10 cellular contexts compared by ENCODE assay signal in the genomic region with DNA sequence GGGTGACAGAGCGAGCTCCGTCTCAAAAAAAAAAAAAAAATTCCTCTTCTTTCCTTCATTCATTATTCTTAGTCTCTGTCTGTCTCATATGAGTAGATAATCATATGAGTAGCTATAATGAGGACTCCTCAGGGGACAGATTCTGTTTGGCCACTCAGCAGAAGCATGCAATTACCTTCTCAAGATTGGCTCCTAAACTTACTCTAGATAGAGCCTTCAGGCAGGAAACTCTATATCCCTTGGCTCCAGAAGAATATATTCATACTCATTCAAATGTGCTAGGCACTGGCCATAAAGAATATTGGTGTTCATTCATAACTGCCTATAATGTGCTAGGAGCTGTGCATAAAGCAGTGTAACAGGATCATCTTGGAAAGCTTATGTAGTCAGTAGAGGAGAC. TPM values are rescaled to one million over a fixed set of nuclear protein-coding genes. Genes with fewer than 3 reads are reported as not detected.
DNase-seq lines count a peak whose midpoint lies in the region; ATAC-seq and TF ChIP-seq lines count a peak whose summit lies in the region.
"Had no signal": no experiment of that assay in that cellular context is flagged by ENCODE, and none has a peak within 500 bp of the region (broad histone marks: within the 10 kb centered on the region; RNA-seq: fewer than 3 reads in every experiment).

No MANE protein-coding gene starts in this region.

- H2BK20ac ChIP-seq in H9 (ENCODE audit: low read depth, low read length, poor library complexity, severe bottlenecking), result no peak overlapping the region

- H3K9ac ChIP-seq in H9 (ENCODE audit: extremely low read depth, insufficient read length, low read length) (no peak overlapping the region), mesenchymal stem cell (ENCODE audit: low read length) (peak overlapping the region; percentile 93)

- H2BK12ac ChIP-seq in H9 (ENCODE audit: insufficient read length, low read depth, low read length) (no peak overlapping the region), mesenchymal stem cell (ENCODE audit: low read length in 2 of 2) (no peak overlapping the region)

- no peak overlapping the region for H4K5ac ChIP-seq in H9 (ENCODE audit: insufficient read length, low read depth, low read length)

- H3K14ac ChIP-seq in H9 (ENCODE audit: insufficient read depth, low read length) (no peak overlapping the region), mesenchymal stem cell (ENCODE audit: low read length in 2 of 2) (no peak overlapping the region)

- H3K23ac ChIP-seq in H9 (ENCODE audit: insufficient read length, low read depth, low read length) (no peak overlapping the region), mesenchymal stem cell (ENCODE audit: low read length in 2 of 2) (no peak overlapping the region)

- H3K56ac ChIP-seq in H9 (ENCODE audit: insufficient read length, low read depth, low read length), result no peak overlapping the region

- no peak overlapping the region for H2BK120ac ChIP-seq in H9 (ENCODE audit: low read depth, low read length, poor library complexity, severe bottlenecking)
- no peak overlapping the region for H2BK120ac ChIP-seq in mesenchymal stem cell (ENCODE audit: low read depth, low read length)

- H3K36me3 Mint-ChIP-seq in CD4-positive, alpha-beta T cell (ENCODE audit: low read depth), result peaks cover 68% of the 10 kb centered on the region
- H3K36me3 Mint-ChIP-seq in H9 (ENCODE audit: insufficient read depth in 1 of 3, low read depth in 3 of 3) (peaks cover 42 to 60% (median 59%) of the 10 kb centered on the region in 3 experiments), activated B cell treated with CpG ODN at 0.5 μM for 24 hours (ENCODE audit: low read depth) (peaks cover 62% of the 10 kb centered on the region)

- H2BK15ac ChIP-seq in H9 (ENCODE audit: low read depth, low read length), result no peak overlapping the region
- H2BK15ac ChIP-seq in mesenchymal stem cell (ENCODE audit: low read depth, poor library complexity, severe bottlenecking), result no peak overlapping the region

- H4K8ac ChIP-seq in H9 (replicated peaks; ENCODE audit: insufficient read length, low read depth, low read length), result no peak overlapping the region
- H4K8ac ChIP-seq in mesenchymal stem cell (ENCODE audit: low read length), result no peak overlapping the region

- H2AK5ac ChIP-seq in H9 (ENCODE audit: insufficient read length, low read length), result no peak overlapping the region
- H2AK5ac ChIP-seq in mesenchymal stem cell (ENCODE audit: low read length, severe bottlenecking), result no peak overlapping the region

- H3K79me1 ChIP-seq in H9 (ENCODE audit: insufficient read depth, low read depth, low read length, poor library complexity, severe bottlenecking), result peaks cover 3% of the 10 kb centered on the region
- peaks cover 13% of the 10 kb centered on the region for H3K79me1 ChIP-seq in mesenchymal stem cell (replicated peaks; ENCODE audit: low read length, poor library complexity, severe bottlenecking)

- WGBS in H9 (ENCODE audit: extremely low coverage, insufficient read length, low lambda C conversion rate), result no CpG with 5 or more reads among the region's 2 CpGs
- no CpG with 5 or more reads among the region's 2 CpGs for WGBS in mesenchymal stem cell

- H3K4me1 Mint-ChIP-seq in CD4-positive, alpha-beta T cell (ENCODE audit: low read depth), result peaks cover 40% of the 10 kb centered on the region
- peaks cover 31 to 32% of the 10 kb centered on the region in 2 experiments for H3K4me1 Mint-ChIP-seq in H9
- peaks cover 18% of the 10 kb centered on the region for H3K4me1 Mint-ChIP-seq in activated B cell treated with CpG ODN at 0.5 μM for 24 hours

- peaks cover 3% of the 10 kb centered on the region; the same call in 1 of the 2 replicates for H3K79me2 ChIP-seq in H9 (ENCODE audit: insufficient read depth, low read length)

- no peaks in the 10 kb centered on the region for H3K9me3 Mint-ChIP-seq in CD4-positive, alpha-beta T cell
- H3K9me3 Mint-ChIP-seq in H9 (no peaks in the 10 kb centered on the region; a peak in 1 of 5 replicates), activated B cell treated with CpG ODN at 0.5 μM for 24 hours (no peaks in the 10 kb centered on the region)
- H3K9me3 Mint-ChIP-seq: dendritic cell treated with granulocyte-macrophage colony-stimulating factor and Interleukin-4, amounts not matched to agents 40 ng/mL and 50 ng/mL, for 4 days had no signal

- CTCF ChIA-PET in CD4-positive, alpha-beta T cell (lab: Charles Lee), result interaction anchor here (0.5 to 0.7 kb wide), 2 partner anchors 221 to 1392 kb away, joined by 3 read pairs; no protein-coding TSS in a partner anchor
- CTCF ChIA-PET in activated B cell treated with CpG ODN at 0.5 μM for 24 hours (lab: Charles Lee), result no interaction called here

- no peaks in the 10 kb centered on the region for H3K27me3 Mint-ChIP-seq in CD4-positive, alpha-beta T cell
- H3K27me3 Mint-ChIP-seq in H9 (ENCODE audit: low read depth) (no peaks in the 10 kb centered on the region), activated B cell treated with CpG ODN at 0.5 μM for 24 hours (no peaks in the 10 kb centered on the region)
- H3K27me3 Mint-ChIP-seq: dendritic cell treated with granulocyte-macrophage colony-stimulating factor and Interleukin-4, amounts not matched to agents 40 ng/mL and 50 ng/mL, for 4 days had no signal

- peak overlapping the region; percentile 97 for H3K27ac Mint-ChIP-seq in CD4-positive, alpha-beta T cell
- H3K27ac Mint-ChIP-seq in H9 (peak overlapping the region in 2 of 3 experiments; percentile 71 to 92; a peak in 4 of 7 replicates), activated B cell treated with CpG ODN at 0.5 μM for 24 hours (peak overlapping the region; percentile 8)

- H3K27me3 ChIP-seq in CD4-positive, alpha-beta T cell (ENCODE audit: control insufficient read depth, insufficient read depth, low read length), result no peaks in the 10 kb centered on the region
- no peaks in the 10 kb centered on the region; the same call in 1 of the 2 replicates for H3K27me3 ChIP-seq in H9 (ENCODE audit: insufficient read depth, low read length)
- no peaks in the 10 kb centered on the region for H3K27me3 ChIP-seq in mesenchymal stem cell (ENCODE audit: control insufficient read depth in 1 of 2, insufficient read depth in 1 of 2, low read length in 2 of 2)

- POLR2A ChIA-PET in CD4-positive, alpha-beta T cell (lab: Charles Lee), result interaction anchor here (1.5 to 7.8 kb wide), 4 partner anchors 8 to 67 kb away, joined by 5 to 148 read pairs (median 62); a partner anchor contains a TSS
- POLR2A ChIA-PET in activated B cell treated with CpG ODN at 0.5 μM for 24 hours (lab: Charles Lee), result interaction anchor here (0.7 to 6.2 kb wide), 2 partner anchors 30 to 1724 kb away, joined by 3 to 78 read pairs; a partner anchor contains a TSS

- no peak overlapping the region for H3K27ac ChIP-seq in CD4-positive, alpha-beta T cell (ENCODE audit: low read depth, low read length)
- H3K27ac ChIP-seq in H9 (ENCODE audit: insufficient read length, low read depth, low read length), result peak overlapping the region; percentile 29
- peak overlapping the region; percentile 91 for H3K27ac ChIP-seq in mesenchymal stem cell (ENCODE audit: low read length, poor library complexity, severe bottlenecking)

- H3K4me1 ChIP-seq in H9 (ENCODE audit: insufficient read depth, low read length) (peaks cover 2% of the 10 kb centered on the region; the same call in 1 of the 2 replicates), mesenchymal stem cell (ENCODE audit: control insufficient read depth, insufficient read depth, low read depth, low read length) (peaks cover 21% of the 10 kb centered on the region)

- ATAC-seq in CD4-positive, alpha-beta T cell (ENCODE audit: poor library complexity), result no peak
- ATAC-seq in activated B cell treated with CpG ODN at 0.5 μM for 24 hours (ENCODE audit: low read depth) (no peak), HG02885 (IDR thresholded peaks at IDR 0.05; ENCODE audit: poor library complexity, unreplicated experiment) (no peak), GM18909 (IDR thresholded peaks at IDR 0.05; ENCODE audit: poor library complexity, unreplicated experiment) (no peak)

- H4K91ac ChIP-seq in H9 (ENCODE audit: insufficient read length, low read depth, low read length), result no peak overlapping the region
- H4K91ac ChIP-seq in mesenchymal stem cell (ENCODE audit: low read length), result no peak overlapping the region

- TF ChIP-seq CTCF in CD4-positive, alpha-beta T cell (IDR thresholded peaks at IDR 0.05), result no peak
- TF ChIP-seq CTCF in H9 (conservative IDR thresholded peaks at IDR 0.05) (no peak), activated B cell treated with CpG ODN at 0.5 μM for 24 hours (IDR thresholded peaks at IDR 0.05) (no peak)

- H2AFZ ChIP-seq in H9 (ENCODE audit: low read length) (no peak overlapping the region), mesenchymal stem cell (ENCODE audit: low read depth, low read length) (no peak overlapping the region)

- peaks cover 15% of the 10 kb centered on the region for H3K23me2 ChIP-seq in H9 (ENCODE audit: insufficient read length, low read depth, low read length, poor library complexity, severe bottlenecking)

- H3K4me3 ChIP-seq in mesenchymal stem cell (ENCODE audit: insufficient read depth in 1 of 2, low read depth in 1 of 2, low read length in 2 of 2), result no peak overlapping the region

- H3K18ac ChIP-seq in H9 (ENCODE audit: insufficient read length, low read depth, low read length) (no peak overlapping the region), mesenchymal stem cell (ENCODE audit: low read depth in 1 of 2, low read length in 2 of 2) (no peak overlapping the region)

- H3K9me3 ChIP-seq in CD4-positive, alpha-beta T cell (ENCODE audit: control insufficient read depth, low read length), result no peaks in the 10 kb centered on the region
- no peaks in the 10 kb centered on the region for H3K9me3 ChIP-seq in H9 (ENCODE audit: control insufficient read depth, low read depth, low read length)
- no peaks in the 10 kb centered on the region for H3K9me3 ChIP-seq in mesenchymal stem cell (ENCODE audit: control insufficient read depth, low read length)

- no peak overlapping the region for H3T11ph ChIP-seq in H9 (ENCODE audit: low read length)

- H3K4me2 ChIP-seq in H9 (ENCODE audit: insufficient read depth, insufficient read length, low read length), result no peak overlapping the region
- no peak overlapping the region for H3K4me2 ChIP-seq in mesenchymal stem cell (ENCODE audit: low read length, poor library complexity, severe bottlenecking)

- H3K4ac ChIP-seq in H9 (ENCODE audit: low read depth, low read length), result no peak overlapping the region
- no peak overlapping the region for H3K4ac ChIP-seq in mesenchymal stem cell (ENCODE audit: low read depth in 1 of 2, low read length in 2 of 2)

- H3K4me3 Mint-ChIP-seq in CD4-positive, alpha-beta T cell, result peak overlapping the region; percentile 85
- H3K4me3 Mint-ChIP-seq in H9 (peak overlapping the region in 1 of 2 experiments; percentile 36; a peak in 1 of 5 replicates), activated B cell treated with CpG ODN at 0.5 μM for 24 hours (peak overlapping the region; percentile 42)
- H3K4me3 Mint-ChIP-seq: dendritic cell treated with granulocyte-macrophage colony-stimulating factor and Interleukin-4, amounts not matched to agents 40 ng/mL and 50 ng/mL, for 4 days had no signal

- intact Hi-C loops in CD4-positive, alpha-beta T cell (cut with DNase I, micrococcal nuclease), result loop anchor here in 1 of 2 experiments (2.0 kb wide), 1 partner anchor 69 kb away; no protein-coding TSS in a partner anchor
- intact Hi-C loops in activated B cell treated with CpG ODN at 0.5 μM for 24 hours (cut with micrococcal nuclease), result no loop called here

- H2BK5ac ChIP-seq in H9 (ENCODE audit: insufficient read length, low read length), result no peak overlapping the region
- no peak overlapping the region for H2BK5ac ChIP-seq in mesenchymal stem cell (ENCODE audit: low read depth, low read length, poor library complexity, severe bottlenecking)

- no peak for DNase-seq in CD4-positive, alpha-beta T cell
- DNase-seq in H9 (no peak), activated B cell treated with CpG ODN at 0.5 μM for 24 hours (no peak), mesenchymal stem cell (no peak), LoVo (ENCODE audit: low spot score) (no peak)
- DNase-seq: activated effector memory CD4-positive, alpha-beta T cell treated with Interleukin-2 at 50 U/mL for 16 hours; midbrain had no signal

- peaks cover 2% of the 10 kb centered on the region for H4K20me1 ChIP-seq in H9 (ENCODE audit: control insufficient read depth, insufficient read depth, insufficient read length)

- peaks cover 35 to 61% of the 10 kb centered on the region in 2 experiments for H3K36me3 ChIP-seq in mesenchymal stem cell (ENCODE audit: control insufficient read depth in 1 of 2, insufficient read depth in 2 of 2, low read depth in 1 of 2, low read length in 2 of 2)

RNA-seq across cellular contexts. Expression of a gene that starts 2.2 kb away (rescaled TPM):
- 10 to 100 TPM; 21.4 to 25.8 TPM for total RNA-seq in CD4-positive, alpha-beta T cell
- total RNA-seq in H9 (2021) (155 and 156 TPM in 2 replicates), activated B cell treated with CpG ODN at 0.5 μM for 24 hours (82.0 and 87.9 TPM in 2 replicates)
- 90.6 TPM for polyA plus RNA-seq in mesenchymal stem cell (2013, experiment 1 of 2)
- 91.2 TPM for polyA plus RNA-seq in mesenchymal stem cell (2013, experiment 2 of 2)

RNA-seq across cellular contexts. Expression of a gene that starts 29.8 kb away (rescaled TPM):
- 100 to 1,000 TPM; 212 to 216 TPM for total RNA-seq in CD4-positive, alpha-beta T cell
- total RNA-seq in H9 (2021), result 401 and 412 TPM in 2 replicates
- 181 and 199 TPM in 2 replicates for total RNA-seq in activated B cell treated with CpG ODN at 0.5 μM for 24 hours
- polyA plus RNA-seq in mesenchymal stem cell (2013, experiment 1 of 2), result 92.8 TPM
- polyA plus RNA-seq in mesenchymal stem cell (2013, experiment 2 of 2), result 97.3 TPM

RNA-seq across cellular contexts. Expression of a gene that starts 30.6 kb away (rescaled TPM):
- total RNA-seq in CD4-positive, alpha-beta T cell, result 10 to 100 TPM in 1 of 2 experiments, 1 to 10 TPM in 1; 9.8 to 10.2 TPM
- total RNA-seq in H9 (2021) (87.4 and 88.8 TPM in 2 replicates), activated B cell treated with CpG ODN at 0.5 μM for 24 hours (44.7 and 47.7 TPM in 2 replicates)
- polyA plus RNA-seq in mesenchymal stem cell (2013, experiment 1 of 2), result 57.8 TPM
- polyA plus RNA-seq in mesenchymal stem cell (2013, experiment 2 of 2), result 58.5 TPM

RNA-seq across cellular contexts. Expression of a gene that starts 32.3 kb away (rescaled TPM):
- total RNA-seq in CD4-positive, alpha-beta T cell, result 100 to 1,000 TPM; 211 to 227 TPM
- 138 and 142 TPM in 2 replicates for total RNA-seq in H9 (2021)
- total RNA-seq in activated B cell treated with CpG ODN at 0.5 μM for 24 hours, result 124 and 141 TPM in 2 replicates
- 66.5 TPM for polyA plus RNA-seq in mesenchymal stem cell (2013, experiment 1 of 2)
- 69.2 TPM for polyA plus RNA-seq in mesenchymal stem cell (2013, experiment 2 of 2)

RNA-seq across cellular contexts. Expression of a gene that starts 40.4 kb away (rescaled TPM):
- total RNA-seq in CD4-positive, alpha-beta T cell, result under 1 TPM in 1 of 2 experiments, not detected in 1; 0.14 TPM
- total RNA-seq in H9 (2021) (not detected in 2 replicates), activated B cell treated with CpG ODN at 0.5 μM for 24 hours (0.24 TPM in 1 of 2 replicates, not detected in the other)
- 0.03 TPM for polyA plus RNA-seq in mesenchymal stem cell (2013, experiment 1 of 2)
- polyA plus RNA-seq in mesenchymal stem cell (2013, experiment 2 of 2), result 0.03 TPM

Comparison
In these comparisons a context has a peak if more than half of its experiments do, and no peak if none do; other contexts are left out.
1. H3K27ac Mint-ChIP-seq: peak in every context shown above with its lines; median percentile 97 in CD4-positive, alpha-beta T cell; 82 in H9; 8 in activated B cell treated with CpG ODN at 0.5 μM for 24 hours.